Comparison of ENCODE assay signal across 10 cellular contexts in the genomic region with DNA sequence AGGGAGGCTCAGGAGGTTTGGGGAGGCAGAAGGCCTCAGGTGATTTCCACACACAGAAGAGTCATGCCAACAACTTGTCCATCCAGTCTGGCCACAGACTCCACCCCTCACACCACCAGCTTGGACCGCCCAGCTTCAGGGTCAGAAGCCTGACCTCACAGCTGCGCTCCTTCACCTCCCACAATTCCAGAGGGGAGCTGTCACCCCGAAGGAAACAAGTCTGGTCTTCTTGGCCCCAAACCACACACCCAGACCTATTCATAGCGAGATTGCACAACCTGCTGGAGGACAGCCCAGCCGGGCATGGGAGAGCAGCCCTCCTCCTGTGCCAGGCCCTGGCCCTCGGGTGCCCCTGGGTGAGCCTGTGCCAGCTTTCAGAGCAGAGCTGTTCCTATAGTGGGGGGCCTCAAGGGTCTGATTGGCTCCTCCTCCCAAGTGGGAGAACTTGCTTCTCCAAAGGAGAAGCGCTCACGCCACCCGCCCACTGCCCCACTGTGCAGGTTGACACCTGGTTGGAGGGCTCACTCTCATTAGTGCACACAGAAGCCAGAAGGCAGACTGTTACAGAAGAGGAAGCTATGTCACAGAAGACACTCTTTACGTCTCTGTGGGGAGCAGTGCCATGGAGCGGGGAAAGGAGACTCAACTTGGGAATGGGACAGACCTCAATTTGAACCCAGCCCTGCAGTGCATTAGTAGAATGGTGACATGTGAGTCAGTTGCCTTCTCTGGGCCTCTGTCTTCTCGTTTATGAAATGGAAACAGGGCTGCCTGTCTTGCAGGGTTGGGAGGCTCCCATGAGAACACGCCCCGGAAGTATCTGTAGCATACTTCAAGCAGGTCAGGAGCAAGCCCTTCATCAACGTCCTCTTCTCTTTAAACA.
DNase-seq lines count a peak whose midpoint lies in the region; ATAC-seq and TF ChIP-seq lines count a peak whose summit lies in the region.
"Had no signal": no experiment of that assay in that cellular context is flagged by ENCODE, and none has a peak within 500 bp of the region (broad histone marks: within the 10 kb centered on the region; RNA-seq: fewer than 3 reads in every experiment).

No MANE protein-coding gene starts in this region.

- H3K36me3 ChIP-seq in GM23248 (ENCODE audit: low read depth): 0 out of 2 replicates have a peak, but pooled peaks cover 8% of the 10 kb centered on the region
- H3K36me3 ChIP-seq in heart right ventricle: peaks cover 0 to 31% (median 7%) of the 10 kb centered on the region in 9 donors
- H3K36me3 ChIP-seq in skeletal muscle satellite cell (ENCODE audit: insufficient read depth, low read length): peaks cover 33% of the 10 kb centered on the region

- H3K4me3 ChIP-seq in GM23248 (no peak overlapping the region), heart right ventricle (no peak overlapping the region), skeletal muscle satellite cell (ENCODE audit: low read length) (no peak overlapping the region)
- H3K4me3 ChIP-seq: smooth muscle cell had no signal

- in situ Hi-C loops in GM23248 (cut with MboI): no loop called here

- H3K36me3 Mint-ChIP-seq in T-helper 17 cell (ENCODE audit: low read depth): peaks cover 4% of the 10 kb centered on the region

- DNase-seq in GM23248: peak; percentile 78
- no peak for DNase-seq in T-helper 17 cell
- DNase-seq in heart right ventricle: peak; percentile 83 to 84
- no peak for DNase-seq in T-helper 2 cell
- DNase-seq: NCI-H2227 treated with DMSO at 0.1 percent for 48 hours had no signal

- peaks cover 37% of the 10 kb centered on the region for H3F3A ChIP-seq in GM23248 (ENCODE audit: insufficient read depth)

- H2AFZ ChIP-seq in GM23248: no peak overlapping the region

- no peak overlapping the region for H3K4me2 ChIP-seq in GM23248 (ENCODE audit: unreplicated experiment)
- H3K4me2 ChIP-seq in skeletal muscle satellite cell (ENCODE audit: low read length): peak overlapping the region; percentile 26
- H3K4me2 ChIP-seq: smooth muscle cell had no signal

- peaks cover 33% of the 10 kb centered on the region for H3K79me2 ChIP-seq in GM23248 (ENCODE audit: insufficient read depth)

- ATAC-seq in T-helper 17 cell (no peak), heart right ventricle (peak; percentile 88 to 98 (median 96)), HG03280 (IDR thresholded peaks at IDR 0.05; ENCODE audit: unreplicated experiment) (no peak), GM21619 (IDR thresholded peaks at IDR 0.05; ENCODE audit: unreplicated experiment) (no peak), GM21717 (IDR thresholded peaks at IDR 0.05; ENCODE audit: unreplicated experiment) (no peak)

- no peaks in the 10 kb centered on the region for H3K27me3 Mint-ChIP-seq in T-helper 17 cell

- H3K9me3 ChIP-seq in GM23248 (ENCODE audit: low read depth) (no peaks in the 10 kb centered on the region), T-helper 17 cell (ENCODE audit: control insufficient read depth, low read length, poor library complexity, severe bottlenecking) (no peaks in the 10 kb centered on the region), heart right ventricle (no peaks in the 10 kb centered on the region), skeletal muscle satellite cell (replicated peaks; ENCODE audit: low read length) (no peaks in the 10 kb centered on the region)

- peaks cover 10% of the 10 kb centered on the region for H3K4me1 Mint-ChIP-seq in T-helper 17 cell

- no peaks in the 10 kb centered on the region for H3K27me3 ChIP-seq in GM23248 (replicated peaks; ENCODE audit: insufficient read depth)
- no peaks in the 10 kb centered on the region for H3K27me3 ChIP-seq in heart right ventricle
- no peaks in the 10 kb centered on the region for H3K27me3 ChIP-seq in skeletal muscle satellite cell (ENCODE audit: control insufficient read depth, insufficient read depth, low read length)

- H3K9me2 ChIP-seq in GM23248 (ENCODE audit: insufficient read depth): no peaks in the 10 kb centered on the region

- no peak overlapping the region for H3K9ac ChIP-seq in GM23248
- H3K9ac ChIP-seq in skeletal muscle satellite cell (ENCODE audit: low read depth, low read length): no peak overlapping the region

- H3K4me3 Mint-ChIP-seq in T-helper 17 cell: no peak overlapping the region

- TF ChIP-seq CTCF in heart right ventricle (IDR thresholded peaks at IDR 0.05): no peak

- intact Hi-C loops in heart right ventricle (cut with DNase I): no loop called here

- no peaks in the 10 kb centered on the region for H4K20me1 ChIP-seq in GM23248 (ENCODE audit: insufficient read depth)

- 78 to 82% methylated on average over 15 of the region's 15 CpGs for WGBS in GM23248 (ENCODE audit: low coverage in 1 of 2, low lambda C conversion rate in 2 of 2, missing lambda C conversion rate in 2 of 2), 2 experiments
- WGBS in heart right ventricle, 2 donors: 52 to 53% methylated on average over 15 of the region's 15 CpGs

- H3K27ac Mint-ChIP-seq in T-helper 17 cell: peak overlapping the region; percentile 29

- H3K4me1 ChIP-seq in GM23248 (ENCODE audit: insufficient read depth) (peaks cover 15% of the 10 kb centered on the region), heart right ventricle (peaks cover 9 to 58% (median 40%) of the 10 kb centered on the region in 9 donors), skeletal muscle satellite cell (ENCODE audit: control insufficient read depth, insufficient read depth, low read length) (peaks cover 33% of the 10 kb centered on the region)

- H3K27ac ChIP-seq in GM23248 (peak overlapping the region; percentile 24; the same call in 1 of the 2 replicates), heart right ventricle (peak overlapping the region; percentile 35 to 81 (median 64))

Comparison
In these comparisons a context has a peak if more than half of its experiments do, and no peak if none do; other contexts are left out.
1. DNase-seq: peak in GM23248 (single experiment) and heart right ventricle (2 of 2); none in T-helper 17 cell (0 of 3) and T-helper 2 cell (0 of 5).
2. ATAC-seq: peak in heart right ventricle (8 of 8); none in T-helper 17 cell (single experiment), HG03280 (single experiment), GM21619 (single experiment) and GM21717 (single experiment).